In the genomic region with DNA sequence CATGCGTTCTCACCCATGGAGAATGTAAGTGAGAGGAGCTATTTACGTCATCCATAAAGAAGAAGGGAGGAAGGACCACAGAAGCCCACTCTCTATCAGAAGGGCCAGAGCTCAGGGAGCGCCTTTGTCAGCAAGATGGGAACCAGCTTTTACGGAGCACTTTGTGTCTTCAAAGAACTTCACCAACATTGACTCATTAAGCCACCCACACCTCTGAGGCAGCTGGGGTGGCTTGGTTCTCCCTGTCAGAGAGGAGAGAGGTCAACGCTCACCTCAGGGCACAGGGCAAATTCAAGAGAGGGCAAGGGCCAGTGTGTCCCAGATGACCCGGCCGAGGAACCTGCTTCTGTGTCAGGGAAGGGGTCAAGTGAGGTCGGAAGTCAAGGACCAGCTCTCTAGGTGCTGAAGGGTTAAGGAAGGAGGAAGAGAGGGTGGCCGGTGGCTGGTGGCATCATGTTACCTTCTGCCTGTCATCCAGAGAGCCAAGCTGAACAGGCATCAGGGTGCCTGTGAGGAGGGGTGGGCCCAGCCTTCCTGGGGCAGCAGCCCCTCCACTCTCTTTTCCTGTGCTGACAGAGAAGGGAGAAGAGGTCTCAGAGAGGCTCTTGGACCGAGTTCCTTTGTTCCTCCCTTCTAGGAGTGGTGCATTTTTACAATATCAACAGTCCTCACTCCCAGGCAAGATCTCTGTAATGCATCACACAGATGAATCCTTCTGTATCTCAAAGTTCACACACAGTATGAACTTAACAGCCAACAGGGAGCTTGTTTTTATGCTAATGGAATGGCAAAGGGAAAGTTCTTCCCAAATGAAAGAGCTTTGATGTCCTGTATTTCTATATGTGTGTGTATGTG, we compare ENCODE assay signal across 10 cellular contexts.
A peak's percentile ranks its signal among the peaks of the same experiment; 100 is the strongest.
DNase-seq lines count a peak whose midpoint lies in the region; ATAC-seq and TF ChIP-seq lines count a peak whose summit lies in the region.
"Had no signal": no experiment of that assay in that cellular context is flagged by ENCODE, and none has a peak within 500 bp of the region (broad histone marks: within the 10 kb centered on the region; RNA-seq: fewer than 3 reads in every experiment).

No MANE protein-coding gene starts in this region.

- H3K4me2 ChIP-seq in GM23338, result peak overlapping the region; percentile 64; the same call in 1 of the 2 replicates

- H3K27ac Mint-ChIP-seq in GM23338, result no peak overlapping the region
- H3K27ac Mint-ChIP-seq: natural killer cell treated with Interleukin-12 subunit alpha and Interleukin-12 subunit beta and Interleukin-15 and Interleukin-18, amount 100 ng/mL, for 72 hours had no signal

- H3K36me3 ChIP-seq in GM23338 (ENCODE audit: insufficient read depth) (no peaks in the 10 kb centered on the region), gastrocnemius medialis (no peaks in the 10 kb centered on the region)

- H3K27ac ChIP-seq in GM23338 (ENCODE audit: low read depth) (no peak overlapping the region), gastrocnemius medialis (peak overlapping the region; percentile 29 to 95 (median 90))

- peak; percentile 23 for ATAC-seq in GM23338
- ATAC-seq in esophagus mucosa, result peak; percentile 7
- ATAC-seq in gastrocnemius medialis, result peak in 1 of 2 donors; percentile 34
- no peak for ATAC-seq in GM21390 (IDR thresholded peaks at IDR 0.05; ENCODE audit: unreplicated experiment)
- no peak for ATAC-seq in GM21526 (IDR thresholded peaks at IDR 0.05; ENCODE audit: low FRiP score, unreplicated experiment)
- ATAC-seq in GM21737 (IDR thresholded peaks at IDR 0.05; ENCODE audit: unreplicated experiment), result no peak
- no peak for ATAC-seq in GM18861 (IDR thresholded peaks at IDR 0.05; ENCODE audit: unreplicated experiment)
- ATAC-seq: natural killer cell treated with Interleukin-12 subunit alpha and Interleukin-12 subunit beta and Interleukin-15 and Interleukin-18, amount 100 ng/mL, for 72 hours had no signal

- TF ChIP-seq POLR2A in gastrocnemius medialis (IDR thresholded peaks at IDR 0.05), result no peak

- H2AFZ ChIP-seq in GM23338, result peak overlapping the region; percentile 72; the same call in 1 of the 2 replicates

- H3K27me3 ChIP-seq in GM23338 (ENCODE audit: insufficient read depth) (peaks cover 9% of the 10 kb centered on the region; the same call in 1 of the 2 replicates), gastrocnemius medialis (no peaks in the 10 kb centered on the region)

- H3F3A ChIP-seq in GM23338 (replicated peaks; ENCODE audit: low read depth), result peaks cover 9% of the 10 kb centered on the region

- H3K4me1 ChIP-seq in GM23338 (ENCODE audit: insufficient read depth) (peaks cover 20% of the 10 kb centered on the region), gastrocnemius medialis (peaks cover 36 to 50% of the 10 kb centered on the region in 2 donors)

- in situ Hi-C loops in gastrocnemius medialis (cut with MboI; ENCODE audit: low sequenced_read_pairs in 4 of 4), result loop anchor here in 1 of 4 donors (10.0 kb wide), 1 partner anchor 110 kb away; a partner anchor contains a TSS

- peaks cover 4% of the 10 kb centered on the region; the same call in 1 of the 2 replicates for H3K9me2 ChIP-seq in GM23338 (ENCODE audit: insufficient read depth)

- peaks cover 20% of the 10 kb centered on the region for H3K4me1 Mint-ChIP-seq in GM23338

- H3K27me3 Mint-ChIP-seq in GM23338 (ENCODE audit: insufficient read depth, low read depth, poor library complexity), result peaks cover 3% of the 10 kb centered on the region

- H4K20me1 ChIP-seq in GM23338 (replicated peaks; ENCODE audit: insufficient read depth), result no peaks in the 10 kb centered on the region

- no peaks in the 10 kb centered on the region for H3K9me3 Mint-ChIP-seq in GM23338
- H3K9me3 Mint-ChIP-seq: natural killer cell treated with Interleukin-12 subunit alpha and Interleukin-12 subunit beta and Interleukin-15 and Interleukin-18, amount 100 ng/mL, for 72 hours had no signal

- DNase-seq in GM23338 (ENCODE audit: low spot score) (peak; percentile 31), NCI-H2107 (lab: John Stamatoyannopoulos, UW) (peak; percentile 63), gastrocnemius medialis (peak in 1 of 2 donors; percentile 45)
- DNase-seq: NCI-H446 treated with DMSO at 0.1 percent for 48 hours had no signal

- no peaks in the 10 kb centered on the region for H3K9me3 ChIP-seq in gastrocnemius medialis

- TF ChIP-seq CTCF in GM23338 (conservative IDR thresholded peaks at IDR 0.05; ENCODE audit: low read depth in 2 of 2) (no peak), gastrocnemius medialis (IDR thresholded peaks at IDR 0.05 in 4 of 5, conservative IDR thresholded peaks at IDR 0.05 in 1 of 5) (no peak)

- H3K4me3 Mint-ChIP-seq in GM23338, result no peak overlapping the region
- H3K4me3 Mint-ChIP-seq: natural killer cell treated with Interleukin-12 subunit alpha and Interleukin-12 subunit beta and Interleukin-15 and Interleukin-18, amount 100 ng/mL, for 72 hours had no signal

- H3K79me2 ChIP-seq in GM23338 (replicated peaks; ENCODE audit: insufficient read depth), result no peaks in the 10 kb centered on the region

- no peak overlapping the region for H3K4me3 ChIP-seq in GM23338
- H3K4me3 ChIP-seq in gastrocnemius medialis, result no peak overlapping the region

- H3K36me3 Mint-ChIP-seq in GM23338 (ENCODE audit: low read depth), result no peaks in the 10 kb centered on the region
- H3K36me3 Mint-ChIP-seq: natural killer cell treated with Interleukin-12 subunit alpha and Interleukin-12 subunit beta and Interleukin-15 and Interleukin-18, amount 100 ng/mL, for 72 hours had no signal

- intact Hi-C loops in gastrocnemius medialis (cut with DNase I; ENCODE audit: low total_unique reads), result loop anchor here (5.0 kb wide), 2 partner anchors 107 to 173 kb away; a partner anchor contains a TSS

TF ChIP-seq in GM23338, 12 proteins besides CTCF, POLR2A, EP300 and RAD21 (continues in another document):
- TF ChIP-seq, protein P1, sequence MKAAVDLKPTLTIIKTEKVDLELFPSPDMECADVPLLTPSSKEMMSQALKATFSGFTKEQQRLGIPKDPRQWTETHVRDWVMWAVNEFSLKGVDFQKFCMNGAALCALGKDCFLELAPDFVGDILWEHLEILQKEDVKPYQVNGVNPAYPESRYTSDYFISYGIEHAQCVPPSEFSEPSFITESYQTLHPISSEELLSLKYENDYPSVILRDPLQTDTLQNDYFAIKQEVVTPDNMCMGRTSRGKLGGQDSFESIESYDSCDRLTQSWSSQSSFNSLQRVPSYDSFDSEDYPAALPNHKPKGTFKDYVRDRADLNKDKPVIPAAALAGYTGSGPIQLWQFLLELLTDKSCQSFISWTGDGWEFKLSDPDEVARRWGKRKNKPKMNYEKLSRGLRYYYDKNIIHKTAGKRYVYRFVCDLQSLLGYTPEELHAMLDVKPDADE (IDR thresholded peaks at IDR 0.05), result no peak
- TF ChIP-seq, protein P2, sequence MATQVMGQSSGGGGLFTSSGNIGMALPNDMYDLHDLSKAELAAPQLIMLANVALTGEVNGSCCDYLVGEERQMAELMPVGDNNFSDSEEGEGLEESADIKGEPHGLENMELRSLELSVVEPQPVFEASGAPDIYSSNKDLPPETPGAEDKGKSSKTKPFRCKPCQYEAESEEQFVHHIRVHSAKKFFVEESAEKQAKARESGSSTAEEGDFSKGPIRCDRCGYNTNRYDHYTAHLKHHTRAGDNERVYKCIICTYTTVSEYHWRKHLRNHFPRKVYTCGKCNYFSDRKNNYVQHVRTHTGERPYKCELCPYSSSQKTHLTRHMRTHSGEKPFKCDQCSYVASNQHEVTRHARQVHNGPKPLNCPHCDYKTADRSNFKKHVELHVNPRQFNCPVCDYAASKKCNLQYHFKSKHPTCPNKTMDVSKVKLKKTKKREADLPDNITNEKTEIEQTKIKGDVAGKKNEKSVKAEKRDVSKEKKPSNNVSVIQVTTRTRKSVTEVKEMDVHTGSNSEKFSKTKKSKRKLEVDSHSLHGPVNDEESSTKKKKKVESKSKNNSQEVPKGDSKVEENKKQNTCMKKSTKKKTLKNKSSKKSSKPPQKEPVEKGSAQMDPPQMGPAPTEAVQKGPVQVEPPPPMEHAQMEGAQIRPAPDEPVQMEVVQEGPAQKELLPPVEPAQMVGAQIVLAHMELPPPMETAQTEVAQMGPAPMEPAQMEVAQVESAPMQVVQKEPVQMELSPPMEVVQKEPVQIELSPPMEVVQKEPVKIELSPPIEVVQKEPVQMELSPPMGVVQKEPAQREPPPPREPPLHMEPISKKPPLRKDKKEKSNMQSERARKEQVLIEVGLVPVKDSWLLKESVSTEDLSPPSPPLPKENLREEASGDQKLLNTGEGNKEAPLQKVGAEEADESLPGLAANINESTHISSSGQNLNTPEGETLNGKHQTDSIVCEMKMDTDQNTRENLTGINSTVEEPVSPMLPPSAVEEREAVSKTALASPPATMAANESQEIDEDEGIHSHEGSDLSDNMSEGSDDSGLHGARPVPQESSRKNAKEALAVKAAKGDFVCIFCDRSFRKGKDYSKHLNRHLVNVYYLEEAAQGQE (IDR thresholded peaks at IDR 0.05; ENCODE audit: unreplicated experiment), result no peak
- TF ChIP-seq STAT1 (IDR thresholded peaks at IDR 0.05; ENCODE audit: unreplicated experiment), result no peak
- TF ChIP-seq CREB1 (CRISPR knock-in tag; IDR thresholded peaks at IDR 0.05; ENCODE audit: low read depth), result no peak
- TF ChIP-seq ZNF114 (CRISPR knock-in tag; IDR thresholded peaks at IDR 0.05), result no peak
- no peak for TF ChIP-seq EZH2 (IDR thresholded peaks at IDR 0.05; ENCODE audit: low read depth, unreplicated experiment)
- TF ChIP-seq NANOG (IDR thresholded peaks at IDR 0.05; ENCODE audit: borderline replicate concordance), result no peak
- no peak for TF ChIP-seq JUNB (IDR thresholded peaks at IDR 0.05; ENCODE audit: unreplicated experiment)
- TF ChIP-seq ZNF331 (CRISPR knock-in tag; IDR thresholded peaks at IDR 0.05; ENCODE audit: low read depth), result no peak

Comparison
In these comparisons a context has a peak if more than half of its experiments do, and no peak if none do; other contexts are left out.
1. ATAC-seq: peak in GM23338 (single experiment) and esophagus mucosa (single experiment); none in GM21390 (single experiment), GM21526 (single experiment), GM21737 (single experiment) and GM18861 (single experiment).